15 cellular contexts compared by ENCODE assay signal in genomic region chr17:1782171-1782567, GRCh38. TPM values are rescaled to one million over a fixed set of nuclear protein-coding genes. Genes with fewer than 3 reads are reported as not detected.
DNase-seq lines count a peak whose midpoint lies in the region; ATAC-seq and TF ChIP-seq lines count a peak whose summit lies in the region.
"Had no signal": no experiment of that assay in that cellular context is flagged by ENCODE, and none has a peak within 500 bp of the region (broad histone marks: within the 10 kb centered on the region; RNA-seq: fewer than 3 reads in every experiment).

No MANE protein-coding gene starts in this region.

- H3K27me3 ChIP-seq in adipocyte (replicated peaks; ENCODE audit: control insufficient read depth, insufficient read depth, low read length), result no peaks in the 10 kb centered on the region
- H3K27me3 ChIP-seq in esophagus squamous epithelium, result no peaks in the 10 kb centered on the region
- H3K27me3 ChIP-seq in neutrophil, result no peaks in the 10 kb centered on the region
- no peaks in the 10 kb centered on the region for H3K27me3 ChIP-seq in thyroid gland

- POLR2A ChIA-PET in activated CD4-positive, alpha-beta memory T cell treated with anti-CD3 and anti-CD28 coated beads, Interleukin-2, amount 10 ng/mL, durations not matched to agents 7 days and 5 days (lab: Charles Lee), result interaction anchor here (0.7 kb wide), 1 partner anchor 88 kb away, joined by 3 read pairs; no protein-coding TSS in a partner anchor

- H3K27ac ChIP-seq in esophagus squamous epithelium (peak overlapping the region; percentile 73 to 93 (median 84)), neutrophil (peak overlapping the region; percentile 77), thyroid gland (peak overlapping the region; percentile 88 to 99 (median 98))

- H3K36me3 ChIP-seq in adipocyte (ENCODE audit: control insufficient read depth, insufficient read depth, low read length, severe bottlenecking), result peaks cover 21% of the 10 kb centered on the region
- H3K36me3 ChIP-seq in esophagus squamous epithelium, result peaks cover 0 to 48% (median 9%) of the 10 kb centered on the region in 3 donors
- peaks cover 15% of the 10 kb centered on the region for H3K36me3 ChIP-seq in neutrophil
- H3K36me3 ChIP-seq in thyroid gland, result no peaks in the 10 kb centered on the region

- peaks cover 59% of the 10 kb centered on the region for H3K36me3 Mint-ChIP-seq in activated CD4-positive, alpha-beta memory T cell treated with anti-CD3 and anti-CD28 coated beads, Interleukin-2, amount 10 ng/mL, durations not matched to agents 7 days and 5 days (ENCODE audit: low read depth)
- H3K36me3 Mint-ChIP-seq in activated naive CD4-positive, alpha-beta T cell treated with anti-CD3 and anti-CD28 coated beads, Interleukin-2, amount 50 U/mL, for 72 hours, result peaks cover 0 to 4% of the 10 kb centered on the region in 2 donors

- intact Hi-C loops in esophagus squamous epithelium (cut with DNase I), result loop anchor here (5.0 kb wide), 1 partner anchor 60 kb away; the partner anchor contains the start of gene WDR81
- intact Hi-C loops in thyroid gland (cut with DNase I), result no loop called here

- H3K27me3 Mint-ChIP-seq in activated CD4-positive, alpha-beta memory T cell treated with anti-CD3 and anti-CD28 coated beads, Interleukin-2, amount 10 ng/mL, durations not matched to agents 7 days and 5 days, result no peaks in the 10 kb centered on the region

- no peak overlapping the region for H3K27ac Mint-ChIP-seq in activated CD4-positive, alpha-beta memory T cell treated with anti-CD3 and anti-CD28 coated beads, Interleukin-2, amount 10 ng/mL, durations not matched to agents 7 days and 5 days
- H3K27ac Mint-ChIP-seq in activated naive CD4-positive, alpha-beta T cell treated with anti-CD3 and anti-CD28 coated beads, Interleukin-2, amount 50 U/mL, for 72 hours, result peak overlapping the region in 1 of 2 donors; percentile 78
- H3K27ac Mint-ChIP-seq: T-helper 2 cell treated with Interferon-gamma antibody and Interleukin-4, amounts not matched to agents 5 μg/mL and 100 μg/mL, for 36 hours had no signal

- 68 to 72% methylated on average over 6 of the region's 6 CpGs for WGBS in esophagus squamous epithelium, 2 donors
- 48 to 51% methylated on average over 6 of the region's 6 CpGs for WGBS in thyroid gland, 2 donors

- TF ChIP-seq POLR2A in esophagus squamous epithelium (IDR thresholded peaks at IDR 0.05) (no peak), thyroid gland (IDR thresholded peaks at IDR 0.05) (no peak)

- no peak for DNase-seq in adipocyte (ENCODE audit: low read depth)
- no peak for DNase-seq in esophagus squamous epithelium (lab: John Stamatoyannopoulos, UW)
- peak in 1 of 2 donors; percentile 10 for DNase-seq in thyroid gland
- no peak for DNase-seq in activated CD4-positive, alpha-beta memory T cell treated with anti-CD3 and anti-CD28 coated beads, Interleukin-2, amount 10 ng/mL, durations not matched to agents 7 days and 5 days
- DNase-seq in glomerular visceral epithelial cell (ENCODE audit: extremely low spot score), result no peak
- DNase-seq in activated naive CD4-positive, alpha-beta T cell treated with anti-CD3 and anti-CD28 coated beads, Interleukin-2, amount 50 U/mL, for 72 hours (ENCODE audit: low spot score in 2 of 2), result no peak
- DNase-seq: activated CD4-positive, alpha-beta T cell treated with anti-CD3 and anti-CD28 coated beads, Interleukin-2, amount 50 U/mL, for 1 hour; activated gamma-delta T cell treated with Interleukin-2 at 50 U/mL for 16 hours; cerebellar nuclear complex; NCI-H1417; NCI-H510A treated with DMSO at 0.1 percent for 48 hours; stimulated activated CD4-positive, alpha-beta T cell treated with anti-CD3 and anti-CD28 coated beads, Interleukin-2, amount 100 ng/mL, for 24 hours; stimulated activated naive CD4-positive, alpha-beta T cell had no signal

- H3K9me3 ChIP-seq in adipocyte (ENCODE audit: control insufficient read depth, low read length) (no peaks in the 10 kb centered on the region), esophagus squamous epithelium (no peaks in the 10 kb centered on the region), neutrophil (no peaks in the 10 kb centered on the region), thyroid gland (no peaks in the 10 kb centered on the region)

- no peak overlapping the region for H3K4me3 Mint-ChIP-seq in activated CD4-positive, alpha-beta memory T cell treated with anti-CD3 and anti-CD28 coated beads, Interleukin-2, amount 10 ng/mL, durations not matched to agents 7 days and 5 days
- H3K4me3 Mint-ChIP-seq: T-helper 2 cell treated with Interferon-gamma antibody and Interleukin-4, amounts not matched to agents 5 μg/mL and 100 μg/mL, for 36 hours had no signal

- H3K9ac ChIP-seq in adipocyte (ENCODE audit: low read length), result peak overlapping the region; percentile 95

- H3K4me1 ChIP-seq in adipocyte (ENCODE audit: control insufficient read depth, insufficient read depth, low read length) (peaks cover 74% of the 10 kb centered on the region), esophagus squamous epithelium (peaks cover 15 to 77% (median 36%) of the 10 kb centered on the region in 3 donors), neutrophil (ENCODE audit: control insufficient read depth in 1 of 2, insufficient read depth in 1 of 2, low read depth in 1 of 2, low read length in 1 of 2) (peaks cover 15 to 19% of the 10 kb centered on the region in 2 experiments), thyroid gland (peaks cover 48 to 66% of the 10 kb centered on the region in 2 donors)

- CTCF ChIA-PET in activated CD4-positive, alpha-beta memory T cell treated with anti-CD3 and anti-CD28 coated beads, Interleukin-2, amount 10 ng/mL, durations not matched to agents 7 days and 5 days (lab: Charles Lee), result interaction anchor here (1.4 to 4.5 kb wide), 2 partner anchors 61 to 113 kb away, joined by 4 to 46 read pairs; no protein-coding TSS in a partner anchor

- H3K4me1 Mint-ChIP-seq in activated CD4-positive, alpha-beta memory T cell treated with anti-CD3 and anti-CD28 coated beads, Interleukin-2, amount 10 ng/mL, durations not matched to agents 7 days and 5 days, result peaks cover 5% of the 10 kb centered on the region

- no peaks in the 10 kb centered on the region for H3K9me3 Mint-ChIP-seq in activated CD4-positive, alpha-beta memory T cell treated with anti-CD3 and anti-CD28 coated beads, Interleukin-2, amount 10 ng/mL, durations not matched to agents 7 days and 5 days
- no peaks in the 10 kb centered on the region for H3K9me3 Mint-ChIP-seq in activated naive CD4-positive, alpha-beta T cell treated with anti-CD3 and anti-CD28 coated beads, Interleukin-2, amount 50 U/mL, for 72 hours
- H3K9me3 Mint-ChIP-seq: T-helper 2 cell treated with Interferon-gamma antibody and Interleukin-4, amounts not matched to agents 5 μg/mL and 100 μg/mL, for 36 hours had no signal

- ATAC-seq in activated naive CD4-positive, alpha-beta T cell treated with anti-CD3 and anti-CD28 coated beads, Interleukin-2, amount 50 U/mL, for 72 hours, result no peak

- H3K4me3 ChIP-seq in adipocyte (ENCODE audit: low read length) (peak overlapping the region; percentile 59), esophagus squamous epithelium (no peak overlapping the region), neutrophil (ENCODE audit: low read depth in 1 of 2, low read length in 1 of 2) (peak overlapping the region in 1 of 2 experiments; percentile 45), thyroid gland (replicated peaks in 1 of 3) (no peak overlapping the region)

- no peak for TF ChIP-seq CTCF in esophagus squamous epithelium (IDR thresholded peaks at IDR 0.05)
- TF ChIP-seq CTCF in neutrophil (IDR thresholded peaks at IDR 0.05), result no peak
- no peak for TF ChIP-seq CTCF in thyroid gland (IDR thresholded peaks at IDR 0.05)

RNA-seq across cellular contexts. Expression of gene SERPINF1, which starts 20.3 kb away (rescaled TPM):
- 100 to 1,000 TPM in 2 of 4 donors, 10 to 100 TPM in 2; 26.6 to 351 (median 80.6) TPM for total RNA-seq in esophagus squamous epithelium
- 1,000 to 10,000 TPM in 1 of 4 donors, 100 to 1,000 TPM in 3; 289 to 1,632 (median 420) TPM for total RNA-seq in thyroid gland
- not detected for total RNA-seq in activated CD4-positive, alpha-beta memory T cell treated with anti-CD3 and anti-CD28 coated beads, Interleukin-2, amount 10 ng/mL, durations not matched to agents 7 days and 5 days
- under 1 TPM in 1 of 2 donors, not detected in 1; 0.41 TPM for total RNA-seq in activated naive CD4-positive, alpha-beta T cell treated with anti-CD3 and anti-CD28 coated beads, Interleukin-2, amount 50 U/mL, for 72 hours

RNA-seq across cellular contexts. Expression of gene SERPINF2, which starts 39.5 kb away (rescaled TPM):
- 1 to 10 TPM in 2 of 4 donors, under 1 TPM in 2; 0.22 to 7.1 (median 1.6) TPM for total RNA-seq in esophagus squamous epithelium
- total RNA-seq in thyroid gland, result 1 to 10 TPM; 4.3 to 9.7 (median 7.1) TPM
- under 1 TPM; 0.23 to 0.55 TPM for total RNA-seq in activated CD4-positive, alpha-beta memory T cell treated with anti-CD3 and anti-CD28 coated beads, Interleukin-2, amount 10 ng/mL, durations not matched to agents 7 days and 5 days
- under 1 TPM in 1 of 2 donors, not detected in 1; 0.36 TPM for total RNA-seq in activated naive CD4-positive, alpha-beta T cell treated with anti-CD3 and anti-CD28 coated beads, Interleukin-2, amount 50 U/mL, for 72 hours

RNA-seq across cellular contexts. Expression of gene SMYD4, which starts 47.5 kb away (rescaled TPM):
- 1 to 10 TPM; 5.0 to 9.0 (median 6.5) TPM for total RNA-seq in esophagus squamous epithelium
- 10 to 100 TPM; 19.3 to 21.9 (median 20.4) TPM for total RNA-seq in thyroid gland
- total RNA-seq in activated CD4-positive, alpha-beta memory T cell treated with anti-CD3 and anti-CD28 coated beads, Interleukin-2, amount 10 ng/mL, durations not matched to agents 7 days and 5 days, result 10 to 100 TPM; 27.4 to 29.3 TPM
- total RNA-seq in activated naive CD4-positive, alpha-beta T cell treated with anti-CD3 and anti-CD28 coated beads, Interleukin-2, amount 50 U/mL, for 72 hours, result 10 to 100 TPM; 18.5 to 19.8 TPM

RNA-seq across cellular contexts. Expression of gene RPA1, which starts 47.6 kb away (rescaled TPM):
- total RNA-seq in esophagus squamous epithelium (10 to 100 TPM; 16.3 to 29.8 (median 25.6) TPM), thyroid gland (10 to 100 TPM; 24.0 to 37.2 (median 26.4) TPM)
- total RNA-seq in activated CD4-positive, alpha-beta memory T cell treated with anti-CD3 and anti-CD28 coated beads, Interleukin-2, amount 10 ng/mL, durations not matched to agents 7 days and 5 days, result 100 to 1,000 TPM; 176 to 186 TPM
- total RNA-seq in activated naive CD4-positive, alpha-beta T cell treated with anti-CD3 and anti-CD28 coated beads, Interleukin-2, amount 50 U/mL, for 72 hours, result 100 to 1,000 TPM; 118 to 174 TPM

RNA-seq across cellular contexts. Expression of gene WDR81, which starts 57.7 kb away (rescaled TPM):
- total RNA-seq in esophagus squamous epithelium, result 10 to 100 TPM; 12.5 to 33.8 (median 21.1) TPM
- 10 to 100 TPM; 25.6 to 31.0 (median 30.3) TPM for total RNA-seq in thyroid gland
- 10 to 100 TPM; 33.3 to 35.1 TPM for total RNA-seq in activated CD4-positive, alpha-beta memory T cell treated with anti-CD3 and anti-CD28 coated beads, Interleukin-2, amount 10 ng/mL, durations not matched to agents 7 days and 5 days
- total RNA-seq in activated naive CD4-positive, alpha-beta T cell treated with anti-CD3 and anti-CD28 coated beads, Interleukin-2, amount 50 U/mL, for 72 hours, result 10 to 100 TPM; 11.4 to 13.4 TPM

Comparison
In these comparisons a context has a peak if more than half of its experiments do, and no peak if none do; other contexts are left out.
1. RNA of gene SERPINF1, which starts 20.3 kb away (total RNA-seq): 289 to 1,632 TPM in thyroid gland and 26.6 to 351 TPM in esophagus squamous epithelium; 0.41 TPM in activated naive CD4-positive, alpha-beta T cell treated with anti-CD3 and anti-CD28 coated beads, Interleukin-2, amount 50 U/mL, for 72 hours and not detected in activated CD4-positive, alpha-beta memory T cell treated with anti-CD3 and anti-CD28 coated beads, Interleukin-2, amount 10 ng/mL, durations not matched to agents 7 days and 5 days; every median in the first group is over 10 times any median in the second.
2. Peak in every context shown above with its lines, with median percentiles within 50 percentile points of each other: H3K27ac ChIP-seq.